In genomic region chr5:178545941-178546674, GRCh38 we compare ENCODE assay signal across 16 cellular contexts. TPM values are rescaled to one million over a fixed set of nuclear protein-coding genes. Genes with fewer than 3 reads are reported as not detected.
"Had no signal": no experiment of that assay in that cellular context is flagged by ENCODE, and none has a peak within 500 bp of the region (broad histone marks: within the 10 kb centered on the region; RNA-seq: fewer than 3 reads in every experiment).

No MANE protein-coding gene starts in this region.

- H3K4me1 ChIP-seq: right lobe of liver had no signal

- ATAC-seq: activated CD8-positive, alpha-beta T cell treated with anti-CD3 and anti-CD28 coated beads, Interleukin-2, amount 10 ng/mL, durations not matched to agents 7 days and 5 days; left colon; natural killer cell had no signal

- H3K27me3 ChIP-seq: brain microvascular endothelial cell, right lobe of liver had no signal

- DNase-seq: activated CD4-positive, alpha-beta T cell treated with anti-CD3 and anti-CD28 coated beads for 48 hours; activated CD8-positive, alpha-beta memory T cell treated with anti-CD3 and anti-CD28 coated beads, Interleukin-2, amount 50 U/mL, for 4 hours; activated CD8-positive, alpha-beta T cell treated with anti-CD3 and anti-CD28 coated beads, Interleukin-2, amount 10 ng/mL, durations not matched to agents 7 days and 5 days; activated naive CD8-positive, alpha-beta T cell treated with anti-CD3 and anti-CD28 coated beads for 36 hours; activated T-cell treated with anti-CD3 and anti-CD28 coated beads, Interleukin-2, amount 50 U/mL, for 48 hours; brain microvascular endothelial cell; cerebellar nuclear complex; effector memory CD4-positive, alpha-beta T cell; foreskin melanocyte; left colon; natural killer cell; occipital lobe; stomach had no signal

- H3K27ac ChIP-seq: brain microvascular endothelial cell, right lobe of liver, stomach, thoracic aorta had no signal

- H3K4me3 ChIP-seq: right lobe of liver, stomach, thoracic aorta had no signal

- H3K9me3 ChIP-seq: right lobe of liver, stomach, thoracic aorta had no signal

- H3K36me3 ChIP-seq: brain microvascular endothelial cell, right lobe of liver, stomach, thoracic aorta had no signal

RNA-seq across cellular contexts. Expression of gene COL23A1, which starts 44.1 kb away (rescaled TPM):
- total RNA-seq: fibroblast of lung had no signal
- polyA plus RNA-seq: fibroblast of lung had no signal
